In the genomic region with DNA sequence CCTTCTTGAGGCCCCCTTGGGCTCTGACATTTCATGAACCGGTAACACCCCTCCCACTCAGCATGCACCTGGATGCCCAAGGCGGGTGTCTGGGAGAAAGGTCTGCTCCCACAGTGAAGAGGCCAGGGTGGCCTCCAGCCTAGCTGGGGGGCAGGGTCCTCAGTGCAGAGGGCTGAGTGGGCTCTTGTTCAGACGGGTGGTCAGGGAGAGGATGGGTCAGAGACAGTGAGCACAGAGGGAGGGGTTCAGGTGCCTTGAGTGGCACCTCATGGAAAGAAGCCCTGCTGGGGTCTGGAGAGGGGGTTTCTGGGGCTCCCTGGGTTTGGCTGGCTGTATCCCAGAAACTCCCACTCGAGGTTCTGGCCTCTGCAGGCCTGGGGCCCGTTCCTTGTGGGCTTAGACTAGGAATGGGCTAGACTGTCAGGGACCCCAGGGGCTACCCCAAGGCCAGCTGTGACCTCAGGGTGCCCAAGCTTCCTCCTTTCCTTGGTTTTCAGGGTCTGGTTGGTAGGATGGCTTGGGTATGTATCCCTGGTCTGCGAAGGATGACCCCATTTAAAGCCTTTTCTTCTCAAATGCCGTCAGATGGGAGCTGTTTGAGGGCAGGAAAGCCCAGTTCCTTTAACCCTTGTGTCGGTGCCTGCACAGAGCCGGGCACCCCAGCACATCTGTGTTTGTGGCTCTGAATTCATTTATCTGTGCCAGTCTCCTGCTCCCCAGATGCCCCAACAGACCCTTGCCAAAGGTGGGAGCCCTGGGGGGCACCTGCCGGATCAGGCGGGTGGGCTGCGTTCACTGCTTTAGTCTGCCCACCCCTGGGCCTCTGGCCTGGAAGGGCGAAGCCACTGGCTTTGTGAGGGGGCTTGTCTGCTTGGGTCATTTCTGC, we compare ENCODE assay signal across 8 cellular contexts. TPM values are rescaled to one million over a fixed set of nuclear protein-coding genes. Genes with fewer than 3 reads are reported as not detected.
DNase-seq lines count a peak whose midpoint lies in the region; ATAC-seq and TF ChIP-seq lines count a peak whose summit lies in the region.

No MANE protein-coding gene starts in this region.

- peak overlapping the region; percentile 90 for H3K9ac ChIP-seq in NT2/D1 (ENCODE audit: insufficient read length, low read depth)

- TF ChIP-seq POLR2A in ovary (IDR thresholded peaks at IDR 0.05): no peak

- peaks cover 0 to 5% (median 2%) of the 10 kb centered on the region in 3 donors for H3K27me3 Mint-ChIP-seq in CD14-positive monocyte (ENCODE audit: low read depth in 3 of 3)

- peak overlapping the region; percentile 88 to 92 for H3K27ac ChIP-seq in esophagus (ENCODE audit: low read depth in 2 of 2, low read length in 1 of 2)
- peak overlapping the region; percentile 87 to 92 for H3K27ac ChIP-seq in ovary

- H3K27me3 ChIP-seq in NT2/D1 (ENCODE audit: insufficient read depth, insufficient read length): no peaks in the 10 kb centered on the region
- H3K27me3 ChIP-seq in esophagus (ENCODE audit: control insufficient read depth in 1 of 2, insufficient read depth in 2 of 2, low read length in 2 of 2): no peaks in the 10 kb centered on the region
- H3K27me3 ChIP-seq in ovary: no peaks in the 10 kb centered on the region

- WGBS in esophagus, 2 donors: 44 to 57% methylated on average over 13 of the region's 13 CpGs
- WGBS in ovary, 3 donors: 45 to 59% (median 57%) methylated on average over 13 of the region's 13 CpGs

- peak overlapping the region in 2 of 7 donors; percentile 14 to 36 for H3K27ac Mint-ChIP-seq in CD14-positive monocyte

- no peak for TF ChIP-seq CTCF in CD14-positive monocyte (IDR thresholded peaks at IDR 0.05)
- no peak for TF ChIP-seq CTCF in ovary (IDR thresholded peaks at IDR 0.05)

- H3K36me3 Mint-ChIP-seq in CD14-positive monocyte: peaks cover 0 to 3% of the 10 kb centered on the region in 2 donors

- intact Hi-C loops in CD14-positive monocyte (cut with micrococcal nuclease): no loop called here
- intact Hi-C loops in ovary (cut with DNase I): no loop called here

- peaks cover 36% of the 10 kb centered on the region for H3K4me1 Mint-ChIP-seq in CD14-positive monocyte

- no peak for ATAC-seq in HG02588 (IDR thresholded peaks at IDR 0.05; ENCODE audit: unreplicated experiment)
- no peak for ATAC-seq in GM21447 (IDR thresholded peaks at IDR 0.05; ENCODE audit: unreplicated experiment)
- no peak for ATAC-seq in GM21619 (IDR thresholded peaks at IDR 0.05; ENCODE audit: unreplicated experiment)

- no peak for DNase-seq in CD14-positive monocyte (ENCODE audit: low spot score)
- DNase-seq in NT2/D1 (ENCODE audit: low read depth, low spot score): no peak
- DNase-seq in ovary: no peak
- DNase-seq in cerebellar cortex (ENCODE audit: low spot score): no peak

- peaks cover 0 to 2% (median 0%) of the 10 kb centered on the region in 7 donors for H3K9me3 Mint-ChIP-seq in CD14-positive monocyte

- TF ChIP-seq EP300 in ovary (IDR thresholded peaks at IDR 0.05): no peak

- H3K4me3 Mint-ChIP-seq in CD14-positive monocyte: peak overlapping the region; percentile 92 to 96

- peaks cover 9% of the 10 kb centered on the region for H3K4me1 ChIP-seq in NT2/D1 (ENCODE audit: insufficient read depth, insufficient read length)
- peaks cover 6 to 27% of the 10 kb centered on the region in 2 donors for H3K4me1 ChIP-seq in esophagus (ENCODE audit: control insufficient read depth in 2 of 2, insufficient read depth in 2 of 2, low read length in 1 of 2)
- H3K4me1 ChIP-seq in ovary (ENCODE audit: insufficient read depth): peaks cover 9% of the 10 kb centered on the region

- H3K9me3 ChIP-seq in NT2/D1 (ENCODE audit: insufficient read depth, low read length) (no peaks in the 10 kb centered on the region), esophagus (ENCODE audit: control insufficient read depth in 2 of 2, insufficient read depth in 1 of 2, low read depth in 1 of 2, low read length in 1 of 2) (no peaks in the 10 kb centered on the region), ovary (no peaks in the 10 kb centered on the region)

- H3K36me3 ChIP-seq in NT2/D1 (ENCODE audit: insufficient read depth, insufficient read length, low read length) (no peaks in the 10 kb centered on the region), esophagus (ENCODE audit: control insufficient read depth in 2 of 2, insufficient read depth in 2 of 2, low read length in 1 of 2) (no peaks in the 10 kb centered on the region), ovary (no peaks in the 10 kb centered on the region)

- peak overlapping the region; percentile 71 for H3K4me3 ChIP-seq in NT2/D1 (ENCODE audit: insufficient read length, low read depth)
- peak overlapping the region; percentile 89 for H3K4me3 ChIP-seq in esophagus (ENCODE audit: low read depth in 1 of 2, low read length in 2 of 2)
- H3K4me3 ChIP-seq in ovary: peak overlapping the region; percentile 90

RNA-seq across cellular contexts. Expression of a gene that starts 1.3 kb away (rescaled TPM):
- polyA plus RNA-seq in CD14-positive monocyte: 10 to 100 TPM; 18.0 to 39.6 TPM
- 10 to 100 TPM; 32.5 to 39.8 TPM for polyA plus RNA-seq in esophagus
- total RNA-seq in ovary: 100 to 1,000 TPM in 1 of 7 donors, 10 to 100 TPM in 6; 20.9 to 104 (median 74.7) TPM
- 10 to 100 TPM; 13.1 to 82.7 TPM for polyA plus RNA-seq in ovary

RNA-seq across cellular contexts. Expression of a gene that starts 31.6 kb away (rescaled TPM):
- polyA plus RNA-seq in CD14-positive monocyte: 100 to 1,000 TPM; 604 to 698 TPM
- 1,000 to 10,000 TPM; 1,521 to 2,885 TPM for polyA plus RNA-seq in esophagus
- total RNA-seq in ovary: 1,000 to 10,000 TPM; 3,686 to 6,016 (median 4,727) TPM
- 1,000 to 10,000 TPM; 3,441 to 7,258 TPM for polyA plus RNA-seq in ovary

RNA-seq across cellular contexts. Expression of a gene that starts 48.5 kb away (rescaled TPM):
- polyA plus RNA-seq in CD14-positive monocyte (1 to 10 TPM; 3.2 to 3.9 TPM), esophagus (10 to 100 TPM; 10.6 to 13.4 TPM), ovary (10 to 100 TPM; 10.7 to 29.5 TPM)
- 10 to 100 TPM; 20.3 to 39.2 (median 30.6) TPM for total RNA-seq in ovary
